In genomic region chr20:860891-861290, GRCh38 we compare ENCODE assay signal across 25 cellular contexts. TPM values are rescaled to one million over a fixed set of nuclear protein-coding genes. Genes with fewer than 3 reads are reported as not detected.
"Had no signal": no experiment of that assay in that cellular context is flagged by ENCODE, and none has a peak within 500 bp of the region (broad histone marks: within the 10 kb centered on the region; RNA-seq: fewer than 3 reads in every experiment).

No MANE protein-coding gene starts in this region.

- DNase-seq: effector CD4-positive, alpha-beta T cell; foreskin fibroblast; left colon; left ventricle myocardium superior; mesendoderm; naive thymus-derived CD4-positive, alpha-beta T cell; nephron progenitor cell; stimulated activated CD4-positive, alpha-beta T cell treated with anti-CD3 and anti-CD28 coated beads, Interleukin-2, amount 100 ng/mL, for 24 hours; stimulated activated naive CD4-positive, alpha-beta T cell; stomach; substantia nigra; thyroid gland had no signal

- ATAC-seq: left colon; left ventricle myocardium superior; naive thymus-derived CD4-positive, alpha-beta T cell; sciatic nerve had no signal

- H3K27me3 ChIP-seq: esophagus muscularis mucosa, hepatocyte, thyroid gland had no signal

- H3K9me3 Mint-ChIP-seq: endodermal cell; naive thymus-derived CD4-positive, alpha-beta T cell; nephron progenitor cell; type B pancreatic cell had no signal

- H3K4me1 ChIP-seq: esophagus muscularis mucosa, thyroid gland had no signal

- H3K36me3 Mint-ChIP-seq: type B pancreatic cell had no signal

- H3K36me3 ChIP-seq: esophagus muscularis mucosa, stomach, thyroid gland had no signal

- H3K27ac ChIP-seq: esophagus muscularis mucosa, hepatocyte, stomach, thyroid gland had no signal

- H3K4me1 Mint-ChIP-seq: nephron progenitor cell had no signal

- H3K27ac Mint-ChIP-seq: endodermal cell, nephron progenitor cell, type B pancreatic cell had no signal

- H3K4me3 Mint-ChIP-seq: endodermal cell, nephron progenitor cell, type B pancreatic cell had no signal

- FAIRE-seq: colon, endothelial cell of umbilical vein, urothelium cell line had no signal

- H3K4me3 ChIP-seq: esophagus muscularis mucosa, hepatocyte, lung, stomach, thyroid gland had no signal

RNA-seq across cellular contexts. Expression of gene ANGPT4, which starts 55.2 kb away (rescaled TPM):
- total RNA-seq: dermis microvascular lymphatic vessel endothelial cell; endothelial cell of umbilical vein; hepatocyte; kidney epithelial cell; left colon; mononuclear cell; naive thymus-derived CD4-positive, alpha-beta T cell; pulmonary artery endothelial cell had no signal
- polyA plus RNA-seq: endothelial cell of umbilical vein; hepatocyte; naive thymus-derived CD4-positive, alpha-beta T cell had no signal
